1 cellular context compared by ENCODE assay signal in genomic region chr17:42454987-42455386, GRCh38. TPM values are rescaled to one million over a fixed set of nuclear protein-coding genes. Genes with fewer than 3 reads are reported as not detected.
"Had no signal": no experiment of that assay in that cellular context is flagged by ENCODE, and none has a peak within 500 bp of the region (broad histone marks: within the 10 kb centered on the region; RNA-seq: fewer than 3 reads in every experiment).

No MANE protein-coding gene starts in this region.

RNA-seq across cellular contexts. Expression of gene CAVIN1, which starts 31.9 kb away (rescaled TPM):
- total RNA-seq: PC-3 had no signal
